In the genomic region with DNA sequence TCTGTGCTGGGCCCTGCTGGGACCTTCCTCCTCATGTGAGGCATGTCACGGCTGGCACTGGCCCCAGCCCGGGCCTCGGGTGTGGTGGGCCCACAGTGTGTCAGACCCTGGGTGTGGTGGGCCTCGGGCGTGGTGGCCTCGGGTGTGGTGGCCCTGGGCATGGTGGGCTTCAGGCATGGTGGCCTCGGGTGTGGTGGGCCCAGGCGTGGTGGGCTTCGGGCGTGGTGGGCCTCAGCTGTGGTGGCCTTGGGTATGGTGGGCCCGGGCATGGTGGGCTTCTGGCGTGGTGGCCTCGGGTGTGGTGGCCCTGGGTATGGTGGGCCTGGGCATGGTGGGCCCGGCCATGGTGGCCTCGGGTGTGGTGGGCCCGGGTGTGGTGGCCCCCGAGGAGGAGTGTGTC, we compare ENCODE assay signal across 35 cellular contexts. TPM values are rescaled to one million over a fixed set of nuclear protein-coding genes. Genes with fewer than 3 reads are reported as not detected.
"Had no signal": no experiment of that assay in that cellular context is flagged by ENCODE, and none has a peak within 500 bp of the region (broad histone marks: within the 10 kb centered on the region; RNA-seq: fewer than 3 reads in every experiment).

No MANE protein-coding gene starts in this region.

- H3K9me3 Mint-ChIP-seq: activated CD4-positive, alpha-beta T cell treated with anti-CD3 and anti-CD28 coated beads, Interleukin-2, amount 10 ng/mL, durations not matched to agents 7 days and 5 days; activated CD8-positive, alpha-beta T cell treated with anti-CD3 and anti-CD28 coated beads for 36 hours; activated T-cell treated with anti-CD3 and anti-CD28 coated beads, Interleukin-2, amount 50 U/mL, for 4 hours; activated T-helper 17 cell treated with anti-CD3 and anti-CD28 coated beads, Interleukin-2, amount 50 U/mL, for 72 hours; T-helper 2 cell treated with Interferon-gamma antibody and Interleukin-4, amounts not matched to agents 5 μg/mL and 100 μg/mL, for 36 hours; WTC11 had no signal

- H3K4me1 Mint-ChIP-seq: activated CD4-positive, alpha-beta T cell treated with anti-CD3 and anti-CD28 coated beads, Interleukin-2, amount 10 ng/mL, durations not matched to agents 7 days and 5 days; activated T-helper 17 cell treated with anti-CD3 and anti-CD28 coated beads, Interleukin-2, amount 50 U/mL, for 72 hours; T-helper 17 cell had no signal

- H3K36me3 Mint-ChIP-seq: activated naive CD8-positive, alpha-beta T cell; WTC11 had no signal

- H3K4me1 ChIP-seq: ascending aorta, heart right ventricle had no signal

- H3K27ac ChIP-seq: ascending aorta, brain microvascular endothelial cell, epithelial cell of prostate, esophagus squamous epithelium, heart right ventricle had no signal

- H3K4me3 ChIP-seq: ascending aorta, esophagus squamous epithelium, gastroesophageal sphincter, heart right ventricle had no signal

- H3K27me3 ChIP-seq: ascending aorta, brain microvascular endothelial cell, esophagus squamous epithelium, gastroesophageal sphincter, heart right ventricle had no signal

- H3K27me3 Mint-ChIP-seq: activated CD4-positive, alpha-beta T cell treated with anti-CD3 and anti-CD28 coated beads, Interleukin-2, amount 10 ng/mL, durations not matched to agents 7 days and 5 days; activated CD8-positive, alpha-beta T cell treated with anti-CD3 and anti-CD28 coated beads for 36 hours; activated naive CD8-positive, alpha-beta T cell; activated T-helper 17 cell treated with anti-CD3 and anti-CD28 coated beads, Interleukin-2, amount 50 U/mL, for 72 hours; T-helper 17 cell had no signal

- H3K9me3 ChIP-seq: ascending aorta, esophagus squamous epithelium, gastroesophageal sphincter, heart right ventricle had no signal

- DNase-seq: activated CD4-positive, alpha-beta T cell treated with anti-CD3 and anti-CD28 coated beads for 1 hour; activated CD4-positive, alpha-beta T cell treated with anti-CD3 and anti-CD28 coated beads for 4 hours; activated CD4-positive, alpha-beta T cell treated with anti-CD3 and anti-CD28 coated beads, Interleukin-2, amount 10 ng/mL, durations not matched to agents 7 days and 5 days; activated CD4-positive, alpha-beta T cell treated with anti-CD3 and anti-CD28 coated beads, Interleukin-2, amount 50 U/mL, for 48 hours; activated CD8-positive, alpha-beta memory T cell treated with anti-CD3 and anti-CD28 coated beads for 24 hours; activated CD8-positive, alpha-beta T cell treated with anti-CD3 and anti-CD28 coated beads for 36 hours; activated effector memory CD4-positive, alpha-beta T cell treated with Interleukin-2 at 50 U/mL for 16 hours; activated gamma-delta T cell treated with Interleukin-2 at 50 U/mL for 16 hours; activated naive CD4-positive, alpha-beta T cell treated with anti-CD3 and anti-CD28 coated beads, Interleukin-2, amount 50 U/mL, for 16 hours; activated naive CD4-positive, alpha-beta T cell treated with Interleukin-2 at 50 U/mL for 16 hours; activated T-cell treated with anti-CD3 and anti-CD28 coated beads, Interleukin-2, amount 50 U/mL, for 4 hours; brain microvascular endothelial cell; cortex of kidney; dermis blood vessel endothelial cell; effector CD4-positive, alpha-beta T cell; esophagus squamous epithelium; foreskin melanocyte; heart right ventricle; T-helper 1 cell; T-helper 17 cell; T1000 had no signal

- H3K4me3 Mint-ChIP-seq: activated CD4-positive, alpha-beta T cell treated with anti-CD3 and anti-CD28 coated beads, Interleukin-2, amount 10 ng/mL, durations not matched to agents 7 days and 5 days; activated CD8-positive, alpha-beta T cell treated with anti-CD3 and anti-CD28 coated beads for 36 hours; activated naive CD8-positive, alpha-beta T cell; activated T-cell treated with anti-CD3 and anti-CD28 coated beads, Interleukin-2, amount 50 U/mL, for 4 hours; activated T-helper 17 cell treated with anti-CD3 and anti-CD28 coated beads, Interleukin-2, amount 50 U/mL, for 72 hours; T-helper 17 cell; T-helper 2 cell treated with Interferon-gamma antibody and Interleukin-4, amounts not matched to agents 5 μg/mL and 100 μg/mL, for 36 hours; WTC11 had no signal

- H3K27ac Mint-ChIP-seq: activated CD4-positive, alpha-beta T cell treated with anti-CD3 and anti-CD28 coated beads, Interleukin-2, amount 10 ng/mL, durations not matched to agents 7 days and 5 days; activated CD8-positive, alpha-beta T cell treated with anti-CD3 and anti-CD28 coated beads for 36 hours; activated naive CD8-positive, alpha-beta T cell; activated T-helper 17 cell treated with anti-CD3 and anti-CD28 coated beads, Interleukin-2, amount 50 U/mL, for 72 hours; T-helper 17 cell; T-helper 2 cell treated with Interferon-gamma antibody and Interleukin-4, amounts not matched to agents 5 μg/mL and 100 μg/mL, for 36 hours had no signal

- ATAC-seq: activated CD8-positive, alpha-beta T cell treated with anti-CD3 and anti-CD28 coated beads for 36 hours; activated T-cell treated with anti-CD3 and anti-CD28 coated beads, Interleukin-2, amount 50 U/mL, for 4 hours; activated T-helper 17 cell treated with anti-CD3 and anti-CD28 coated beads, Interleukin-2, amount 50 U/mL, for 72 hours; gastroesophageal sphincter; T-helper 17 cell; WTC11 had no signal

RNA-seq across cellular contexts. Expression of a gene that starts 40.4 kb away (rescaled TPM):
- total RNA-seq: activated CD4-positive, alpha-beta T cell treated with anti-CD3 and anti-CD28 coated beads, Interleukin-2, amount 10 ng/mL, durations not matched to agents 7 days and 5 days; activated CD8-positive, alpha-beta T cell treated with anti-CD3 and anti-CD28 coated beads for 36 hours; activated T-cell treated with anti-CD3 and anti-CD28 coated beads, Interleukin-2, amount 50 U/mL, for 4 hours; activated T-helper 17 cell treated with anti-CD3 and anti-CD28 coated beads, Interleukin-2, amount 50 U/mL, for 72 hours; ascending aorta; bronchial epithelial cell; cardiac septum; chondrocyte; dermis blood vessel endothelial cell; endothelial cell of umbilical vein; fibroblast of lung; fibroblast of villous mesenchyme; gastroesophageal sphincter; glomerular endothelial cell; heart right ventricle; T-helper 17 cell had no signal
